In genomic region chr1:156749429-156750118, GRCh38 we compare ENCODE assay signal across 8 cellular contexts. TPM values are rescaled to one million over a fixed set of nuclear protein-coding genes. Genes with fewer than 3 reads are reported as not detected.
DNase-seq lines count a peak whose midpoint lies in the region; ATAC-seq lines count a peak whose summit lies in the region.

No MANE protein-coding gene starts in this region.

- peak overlapping the region; percentile 99; the same call in 1 of the 2 replicates for H3K9ac ChIP-seq in iPS-20b (ENCODE audit: low read depth, low read length)

- H3K27me3 ChIP-seq in iPS-20b (ENCODE audit: insufficient read depth, low read length): no peaks in the 10 kb centered on the region

- DNase-seq in T-helper 1 cell (no peak), substantia nigra (lab: John Stamatoyannopoulos, UW) (peak in 1 of 49 donors; percentile 34), NCI-H1417 (lab: John Stamatoyannopoulos, UW) (no peak), D341Med (ENCODE audit: low spot score) (no peak), NCI-H1417 treated with DMSO at 0.1 percent for 48 hours (lab: John Stamatoyannopoulos, UW) (no peak)
- DNase-seq in activated T-cell treated with anti-CD3 and anti-CD28 coated beads, Interleukin-2, amount 50 U/mL, for 72 hours: no peak

- ATAC-seq in activated T-cell treated with anti-CD3 and anti-CD28 coated beads, Interleukin-2, amount 50 U/mL, for 72 hours (replicated peaks in 1 of 2): no peak

- peak overlapping the region; percentile 93 for H3K27ac Mint-ChIP-seq in T-helper 1 cell treated with Interleukin-12 subunit alpha and Interleukin-12 subunit beta and Interleukin-4 antibody, amounts not matched to agents 30 μg/mL and 1 μg/mL, for 36 hours
- H3K27ac Mint-ChIP-seq in activated T-cell treated with anti-CD3 and anti-CD28 coated beads, Interleukin-2, amount 50 U/mL, for 72 hours: peak overlapping the region; percentile 93

- no peaks in the 10 kb centered on the region for H3K27me3 Mint-ChIP-seq in T-helper 1 cell treated with Interleukin-12 subunit alpha and Interleukin-12 subunit beta and Interleukin-4 antibody, amounts not matched to agents 30 μg/mL and 1 μg/mL, for 36 hours (ENCODE audit: low read depth)
- no peaks in the 10 kb centered on the region for H3K27me3 Mint-ChIP-seq in activated T-cell treated with anti-CD3 and anti-CD28 coated beads, Interleukin-2, amount 50 U/mL, for 72 hours (ENCODE audit: low read depth)

- H3K36me3 ChIP-seq in iPS-20b (ENCODE audit: insufficient read depth, low read depth, low read length): peaks cover 16% of the 10 kb centered on the region

- H3K4me3 ChIP-seq in iPS-20b (ENCODE audit: low read length): peak overlapping the region; percentile 82

- H3K27ac ChIP-seq in iPS-20b (ENCODE audit: low read length) (peak overlapping the region; percentile 44), substantia nigra (ENCODE audit: low read depth, low read length, poor library complexity, severe bottlenecking) (peak overlapping the region; percentile 88)

- no peaks in the 10 kb centered on the region for H3K9me3 Mint-ChIP-seq in T-helper 1 cell treated with Interleukin-12 subunit alpha and Interleukin-12 subunit beta and Interleukin-4 antibody, amounts not matched to agents 30 μg/mL and 1 μg/mL, for 36 hours
- H3K9me3 Mint-ChIP-seq in activated T-cell treated with anti-CD3 and anti-CD28 coated beads, Interleukin-2, amount 50 U/mL, for 72 hours: no peaks in the 10 kb centered on the region

- H3K36me3 Mint-ChIP-seq in T-helper 1 cell treated with Interleukin-12 subunit alpha and Interleukin-12 subunit beta and Interleukin-4 antibody, amounts not matched to agents 30 μg/mL and 1 μg/mL, for 36 hours (ENCODE audit: low read depth): peaks cover 18% of the 10 kb centered on the region
- peaks cover 12 to 13% of the 10 kb centered on the region in 2 donors for H3K36me3 Mint-ChIP-seq in activated T-cell treated with anti-CD3 and anti-CD28 coated beads, Interleukin-2, amount 50 U/mL, for 72 hours (ENCODE audit: insufficient read depth in 2 of 2)

- peaks cover 47% of the 10 kb centered on the region for H3K4me1 ChIP-seq in iPS-20b (ENCODE audit: insufficient read depth, low read length)

- H3K9me3 ChIP-seq in iPS-20b (ENCODE audit: insufficient read depth, low read depth, low read length): no peaks in the 10 kb centered on the region

- H3K4me1 Mint-ChIP-seq in T-helper 1 cell treated with Interleukin-12 subunit alpha and Interleukin-12 subunit beta and Interleukin-4 antibody, amounts not matched to agents 30 μg/mL and 1 μg/mL, for 36 hours (ENCODE audit: low read depth): peaks cover 55% of the 10 kb centered on the region
- H3K4me1 Mint-ChIP-seq in activated T-cell treated with anti-CD3 and anti-CD28 coated beads, Interleukin-2, amount 50 U/mL, for 72 hours (ENCODE audit: low read depth): peaks cover 60% of the 10 kb centered on the region

- peak overlapping the region; percentile 98 for H3K4me3 Mint-ChIP-seq in T-helper 1 cell treated with Interleukin-12 subunit alpha and Interleukin-12 subunit beta and Interleukin-4 antibody, amounts not matched to agents 30 μg/mL and 1 μg/mL, for 36 hours
- peak overlapping the region; percentile 89 to 92 for H3K4me3 Mint-ChIP-seq in activated T-cell treated with anti-CD3 and anti-CD28 coated beads, Interleukin-2, amount 50 U/mL, for 72 hours

RNA-seq across cellular contexts. Expression of gene HDGF, which starts 1.9 kb away (rescaled TPM):
- total RNA-seq in activated T-cell treated with anti-CD3 and anti-CD28 coated beads, Interleukin-2, amount 50 U/mL, for 72 hours: 100 to 1,000 TPM; 185 to 217 TPM

RNA-seq across cellular contexts. Expression of gene MRPL24, which starts 8.7 kb away (rescaled TPM):
- total RNA-seq in activated T-cell treated with anti-CD3 and anti-CD28 coated beads, Interleukin-2, amount 50 U/mL, for 72 hours: 10 to 100 TPM; 45.9 to 67.8 TPM

RNA-seq across cellular contexts. Expression of gene PRCC, which starts 17.8 kb away (rescaled TPM):
- total RNA-seq in activated T-cell treated with anti-CD3 and anti-CD28 coated beads, Interleukin-2, amount 50 U/mL, for 72 hours: 10 to 100 TPM; 67.7 to 84.4 TPM

RNA-seq across cellular contexts. Expression of gene ISG20L2, which starts 21.0 kb away (rescaled TPM):
- 10 to 100 TPM; 36.3 to 37.1 TPM for total RNA-seq in activated T-cell treated with anti-CD3 and anti-CD28 coated beads, Interleukin-2, amount 50 U/mL, for 72 hours

RNA-seq across cellular contexts. Expression of gene METTL25B, which starts 21.3 kb away (rescaled TPM):
- total RNA-seq in activated T-cell treated with anti-CD3 and anti-CD28 coated beads, Interleukin-2, amount 50 U/mL, for 72 hours: 100 to 1,000 TPM in 1 of 2 donors, 10 to 100 TPM in 1; 90.5 to 100 TPM
